ENCODE assay signal across 1 cellular context in the genomic region with DNA sequence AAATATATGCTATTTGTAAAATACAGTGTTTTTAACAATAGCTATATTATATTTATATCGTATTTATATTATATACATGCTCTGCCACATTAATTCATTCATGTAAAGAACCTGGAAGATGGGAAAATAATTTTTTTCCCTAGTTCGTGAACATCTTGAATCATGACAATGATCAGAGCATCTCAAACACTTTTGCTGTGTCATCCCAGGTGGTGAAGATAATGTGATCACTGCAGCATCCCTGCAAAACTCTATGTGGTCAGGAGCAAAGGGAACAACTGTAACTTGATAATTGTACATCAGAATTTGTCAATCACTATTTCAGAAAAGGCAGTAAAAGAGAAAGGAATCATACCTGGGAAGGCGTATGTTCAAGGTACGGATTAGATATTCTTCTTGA.
TF ChIP-seq lines count a peak whose summit lies in the region.

No MANE protein-coding gene starts in this region.

TF ChIP-seq in K562, 482 proteins besides CTCF, POLR2A, EP300 and RAD21 (continued from another document and continues in another):
- TF ChIP-seq ZBTB8A (IDR thresholded peaks at IDR 0.05; ENCODE audit: partially characterized antibody) (no peak), NCOA6 (IDR thresholded peaks at IDR 0.05) (no peak), ELF1 (tag; IDR thresholded peaks at IDR 0.05) (no peak), ZNF143 (CRISPR knock-in tag; IDR thresholded peaks at IDR 0.05) (no peak), JUND (IDR thresholded peaks at IDR 0.05; ENCODE audit: borderline replicate concordance, low read depth, low read length) (peak; percentile 48; the same call in 1 of the 2 replicates), JUND (tag; IDR thresholded peaks at IDR 0.05; ENCODE audit: borderline replicate concordance, low read depth, low read length) (no peak; the same call in 2 of the 3 replicates), RB1 (IDR thresholded peaks at IDR 0.05; ENCODE audit: low read depth) (no peak), ZNF57 (CRISPR knock-in tag; IDR thresholded peaks at IDR 0.05) (no peak), SRSF7 (optimal IDR thresholded peaks at IDR 0.05; ENCODE audit: low read depth, low read length) (no peak), MAFG (tag; conservative IDR thresholded peaks at IDR 0.05) (peak; percentile 96), MTF1 (CRISPR knock-in tag; IDR thresholded peaks at IDR 0.05; ENCODE audit: borderline replicate concordance) (no peak), THRAP3 (IDR thresholded peaks at IDR 0.05; ENCODE audit: borderline replicate concordance) (no peak), HMG20A (CRISPR knock-in tag; conservative IDR thresholded peaks at IDR 0.05) (no peak), SMAD3 (CRISPR knock-in tag; conservative IDR thresholded peaks at IDR 0.05) (no peak), HDAC2 (IDR thresholded peaks at IDR 0.05) (no peak; the same call in 1 of the 2 replicates), ATF1 (CRISPR knock-in tag; IDR thresholded peaks at IDR 0.05) (no peak), ATF1 (tag; IDR thresholded peaks at IDR 0.05) (no peak), FIP1L1 (IDR thresholded peaks at IDR 0.05; ENCODE audit: low read depth, low read length, poor library complexity, severe bottlenecking) (no peak), ZNF217 (CRISPR knock-in tag; IDR thresholded peaks at IDR 0.05) (no peak), ZSCAN32 (CRISPR knock-in tag; IDR thresholded peaks at IDR 0.05) (no peak), TAF1 (IDR thresholded peaks at IDR 0.05; ENCODE audit: control insufficient read depth, extremely low read depth, insufficient read depth, low read length, severe bottlenecking) (no peak), SREBF2 (CRISPR knock-in tag; IDR thresholded peaks at IDR 0.05) (no peak), NCOA2 (IDR thresholded peaks at IDR 0.05; ENCODE audit: partially characterized antibody in 2 of 2) (no peak), DMBX1 (CRISPR knock-in tag; IDR thresholded peaks at IDR 0.05; ENCODE audit: borderline replicate concordance) (no peak), ZNF551 (CRISPR knock-in tag; IDR thresholded peaks at IDR 0.05) (no peak)
- TF ChIP-seq, protein P1, sequence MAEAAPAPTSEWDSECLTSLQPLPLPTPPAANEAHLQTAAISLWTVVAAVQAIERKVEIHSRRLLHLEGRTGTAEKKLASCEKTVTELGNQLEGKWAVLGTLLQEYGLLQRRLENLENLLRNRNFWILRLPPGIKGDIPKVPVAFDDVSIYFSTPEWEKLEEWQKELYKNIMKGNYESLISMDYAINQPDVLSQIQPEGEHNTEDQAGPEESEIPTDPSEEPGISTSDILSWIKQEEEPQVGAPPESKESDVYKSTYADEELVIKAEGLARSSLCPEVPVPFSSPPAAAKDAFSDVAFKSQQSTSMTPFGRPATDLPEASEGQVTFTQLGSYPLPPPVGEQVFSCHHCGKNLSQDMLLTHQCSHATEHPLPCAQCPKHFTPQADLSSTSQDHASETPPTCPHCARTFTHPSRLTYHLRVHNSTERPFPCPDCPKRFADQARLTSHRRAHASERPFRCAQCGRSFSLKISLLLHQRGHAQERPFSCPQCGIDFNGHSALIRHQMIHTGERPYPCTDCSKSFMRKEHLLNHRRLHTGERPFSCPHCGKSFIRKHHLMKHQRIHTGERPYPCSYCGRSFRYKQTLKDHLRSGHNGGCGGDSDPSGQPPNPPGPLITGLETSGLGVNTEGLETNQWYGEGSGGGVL (CRISPR knock-in tag; IDR thresholded peaks at IDR 0.05): no peak
- TF ChIP-seq, protein P2, sequence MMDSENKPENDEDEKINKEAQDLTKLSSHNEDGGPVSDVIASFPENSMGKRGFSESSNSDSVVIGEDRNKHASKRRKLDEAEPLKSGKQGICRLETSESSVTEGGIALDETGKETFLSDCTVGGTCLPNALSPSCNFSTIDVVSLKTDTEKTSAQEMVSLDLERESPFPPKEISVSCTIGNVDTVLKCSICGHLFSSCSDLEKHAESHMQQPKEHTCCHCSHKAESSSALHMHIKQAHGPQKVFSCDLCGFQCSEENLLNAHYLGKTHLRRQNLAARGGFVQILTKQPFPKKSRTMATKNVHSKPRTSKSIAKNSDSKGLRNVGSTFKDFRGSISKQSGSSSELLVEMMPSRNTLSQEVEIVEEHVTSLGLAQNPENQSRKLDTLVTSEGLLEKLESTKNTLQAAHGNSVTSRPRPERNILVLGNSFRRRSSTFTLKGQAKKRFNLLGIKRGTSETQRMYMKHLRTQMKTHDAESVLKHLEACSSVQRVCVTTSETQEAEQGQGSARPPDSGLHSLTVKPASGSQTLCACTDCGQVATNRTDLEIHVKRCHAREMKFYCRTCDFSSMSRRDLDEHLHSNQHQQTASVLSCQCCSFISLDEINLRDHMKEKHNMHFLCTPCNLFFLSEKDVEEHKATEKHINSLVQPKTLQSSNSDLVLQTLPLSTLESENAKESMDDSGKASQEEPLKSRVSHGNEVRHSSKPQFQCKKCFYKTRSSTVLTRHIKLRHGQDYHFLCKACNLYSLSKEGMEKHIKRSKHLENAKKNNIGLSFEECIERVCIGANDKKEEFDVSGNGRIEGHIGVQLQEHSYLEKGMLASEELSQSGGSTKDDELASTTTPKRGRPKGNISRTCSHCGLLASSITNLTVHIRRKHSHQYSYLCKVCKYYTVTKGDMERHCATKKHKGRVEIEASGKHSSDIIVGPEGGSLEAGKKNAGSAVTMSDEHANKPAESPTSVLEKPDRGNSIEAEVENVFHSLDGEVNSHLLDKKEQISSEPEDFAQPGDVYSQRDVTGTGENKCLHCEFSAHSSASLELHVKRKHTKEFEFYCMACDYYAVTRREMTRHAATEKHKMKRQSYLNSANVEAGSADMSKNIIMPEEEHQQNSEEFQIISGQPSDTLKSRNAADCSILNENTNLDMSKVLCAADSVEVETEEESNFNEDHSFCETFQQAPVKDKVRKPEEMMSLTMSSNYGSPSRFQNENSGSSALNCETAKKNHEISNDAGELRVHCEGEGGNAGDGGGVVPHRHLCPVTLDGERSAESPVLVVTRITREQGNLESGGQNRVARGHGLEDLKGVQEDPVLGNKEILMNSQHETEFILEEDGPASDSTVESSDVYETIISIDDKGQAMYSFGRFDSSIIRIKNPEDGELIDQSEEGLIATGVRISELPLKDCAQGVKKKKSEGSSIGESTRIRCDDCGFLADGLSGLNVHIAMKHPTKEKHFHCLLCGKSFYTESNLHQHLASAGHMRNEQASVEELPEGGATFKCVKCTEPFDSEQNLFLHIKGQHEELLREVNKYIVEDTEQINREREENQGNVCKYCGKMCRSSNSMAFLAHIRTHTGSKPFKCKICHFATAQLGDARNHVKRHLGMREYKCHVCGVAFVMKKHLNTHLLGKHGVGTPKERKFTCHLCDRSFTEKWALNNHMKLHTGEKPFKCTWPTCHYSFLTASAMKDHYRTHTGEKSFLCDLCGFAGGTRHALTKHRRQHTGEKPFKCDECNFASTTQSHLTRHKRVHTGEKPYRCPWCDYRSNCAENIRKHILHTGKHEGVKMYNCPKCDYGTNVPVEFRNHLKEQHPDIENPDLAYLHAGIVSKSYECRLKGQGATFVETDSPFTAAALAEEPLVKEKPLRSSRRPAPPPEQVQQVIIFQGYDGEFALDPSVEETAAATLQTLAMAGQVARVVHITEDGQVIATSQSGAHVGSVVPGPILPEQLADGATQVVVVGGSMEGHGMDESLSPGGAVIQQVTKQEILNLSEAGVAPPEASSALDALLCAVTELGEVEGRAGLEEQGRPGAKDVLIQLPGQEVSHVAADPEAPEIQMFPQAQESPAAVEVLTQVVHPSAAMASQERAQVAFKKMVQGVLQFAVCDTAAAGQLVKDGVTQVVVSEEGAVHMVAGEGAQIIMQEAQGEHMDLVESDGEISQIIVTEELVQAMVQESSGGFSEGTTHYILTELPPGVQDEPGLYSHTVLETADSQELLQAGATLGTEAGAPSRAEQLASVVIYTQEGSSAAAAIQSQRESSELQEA (IDR thresholded peaks at IDR 0.05; ENCODE audit: low read depth): no peak
- TF ChIP-seq, protein P3, sequence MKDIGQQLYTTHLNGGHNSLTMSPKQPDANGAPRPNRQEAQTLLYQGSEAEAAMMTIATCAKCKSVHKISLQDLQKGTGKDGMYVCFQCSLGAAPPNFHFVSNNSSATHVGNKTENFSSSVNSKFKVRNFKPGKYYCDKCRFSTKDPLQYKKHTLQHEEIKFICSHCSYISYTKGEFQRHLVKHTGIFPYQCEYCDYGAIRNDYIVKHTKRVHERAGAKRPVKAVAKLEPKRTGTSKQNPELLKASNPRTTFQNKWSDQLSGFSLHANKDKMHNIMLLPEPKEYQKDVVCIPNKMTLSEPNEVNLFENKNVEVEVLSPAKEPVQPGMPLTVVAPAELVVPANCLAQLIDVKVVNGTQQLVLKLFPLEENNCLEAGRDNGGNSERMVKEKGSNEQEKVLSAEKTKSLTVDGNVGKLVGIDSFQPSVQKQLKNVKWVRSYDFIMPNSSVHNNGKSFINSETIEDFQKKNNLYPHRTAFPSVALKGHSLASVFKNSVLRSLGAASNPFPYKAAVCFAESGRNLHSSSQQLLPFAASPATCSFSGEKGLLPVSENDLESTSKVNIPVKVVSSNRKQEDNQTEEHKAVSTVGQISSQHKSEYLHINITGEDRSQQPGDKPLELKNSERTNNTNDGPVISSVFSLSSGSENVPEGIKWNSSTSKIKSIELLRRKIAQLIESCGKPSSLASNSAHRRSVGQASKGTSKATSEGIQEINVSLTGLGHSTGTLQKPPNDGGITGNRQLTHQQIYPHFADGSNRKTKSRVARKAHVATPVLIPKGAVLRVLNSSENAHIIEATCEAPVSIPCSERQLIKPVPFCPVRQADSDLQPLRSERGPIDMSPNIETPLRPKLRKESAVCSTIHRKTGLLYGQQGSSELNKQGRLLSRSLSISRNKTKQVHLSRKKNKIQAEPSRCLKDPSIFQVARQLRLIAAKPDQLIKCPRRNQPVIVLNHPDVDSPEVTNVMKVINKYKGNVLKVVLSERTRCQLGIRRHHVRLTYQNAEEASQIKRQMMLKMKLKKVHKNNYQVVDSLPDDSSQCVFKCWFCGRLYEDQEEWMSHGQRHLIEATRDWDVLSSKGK (CRISPR knock-in tag; IDR thresholded peaks at IDR 0.05): no peak
- TF ChIP-seq, protein P4, sequence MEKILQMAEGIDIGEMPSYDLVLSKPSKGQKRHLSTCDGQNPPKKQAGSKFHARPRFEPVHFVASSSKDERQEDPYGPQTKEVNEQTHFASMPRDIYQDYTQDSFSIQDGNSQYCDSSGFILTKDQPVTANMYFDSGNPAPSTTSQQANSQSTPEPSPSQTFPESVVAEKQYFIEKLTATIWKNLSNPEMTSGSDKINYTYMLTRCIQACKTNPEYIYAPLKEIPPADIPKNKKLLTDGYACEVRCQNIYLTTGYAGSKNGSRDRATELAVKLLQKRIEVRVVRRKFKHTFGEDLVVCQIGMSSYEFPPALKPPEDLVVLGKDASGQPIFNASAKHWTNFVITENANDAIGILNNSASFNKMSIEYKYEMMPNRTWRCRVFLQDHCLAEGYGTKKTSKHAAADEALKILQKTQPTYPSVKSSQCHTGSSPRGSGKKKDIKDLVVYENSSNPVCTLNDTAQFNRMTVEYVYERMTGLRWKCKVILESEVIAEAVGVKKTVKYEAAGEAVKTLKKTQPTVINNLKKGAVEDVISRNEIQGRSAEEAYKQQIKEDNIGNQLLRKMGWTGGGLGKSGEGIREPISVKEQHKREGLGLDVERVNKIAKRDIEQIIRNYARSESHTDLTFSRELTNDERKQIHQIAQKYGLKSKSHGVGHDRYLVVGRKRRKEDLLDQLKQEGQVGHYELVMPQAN (IDR thresholded peaks at IDR 0.05; ENCODE audit: borderline replicate concordance): no peak
- TF ChIP-seq, protein P5, sequence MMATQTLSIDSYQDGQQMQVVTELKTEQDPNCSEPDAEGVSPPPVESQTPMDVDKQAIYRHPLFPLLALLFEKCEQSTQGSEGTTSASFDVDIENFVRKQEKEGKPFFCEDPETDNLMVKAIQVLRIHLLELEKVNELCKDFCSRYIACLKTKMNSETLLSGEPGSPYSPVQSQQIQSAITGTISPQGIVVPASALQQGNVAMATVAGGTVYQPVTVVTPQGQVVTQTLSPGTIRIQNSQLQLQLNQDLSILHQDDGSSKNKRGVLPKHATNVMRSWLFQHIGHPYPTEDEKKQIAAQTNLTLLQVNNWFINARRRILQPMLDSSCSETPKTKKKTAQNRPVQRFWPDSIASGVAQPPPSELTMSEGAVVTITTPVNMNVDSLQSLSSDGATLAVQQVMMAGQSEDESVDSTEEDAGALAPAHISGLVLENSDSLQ (IDR thresholded peaks at IDR 0.05): no peak
- TF ChIP-seq, protein P6, sequence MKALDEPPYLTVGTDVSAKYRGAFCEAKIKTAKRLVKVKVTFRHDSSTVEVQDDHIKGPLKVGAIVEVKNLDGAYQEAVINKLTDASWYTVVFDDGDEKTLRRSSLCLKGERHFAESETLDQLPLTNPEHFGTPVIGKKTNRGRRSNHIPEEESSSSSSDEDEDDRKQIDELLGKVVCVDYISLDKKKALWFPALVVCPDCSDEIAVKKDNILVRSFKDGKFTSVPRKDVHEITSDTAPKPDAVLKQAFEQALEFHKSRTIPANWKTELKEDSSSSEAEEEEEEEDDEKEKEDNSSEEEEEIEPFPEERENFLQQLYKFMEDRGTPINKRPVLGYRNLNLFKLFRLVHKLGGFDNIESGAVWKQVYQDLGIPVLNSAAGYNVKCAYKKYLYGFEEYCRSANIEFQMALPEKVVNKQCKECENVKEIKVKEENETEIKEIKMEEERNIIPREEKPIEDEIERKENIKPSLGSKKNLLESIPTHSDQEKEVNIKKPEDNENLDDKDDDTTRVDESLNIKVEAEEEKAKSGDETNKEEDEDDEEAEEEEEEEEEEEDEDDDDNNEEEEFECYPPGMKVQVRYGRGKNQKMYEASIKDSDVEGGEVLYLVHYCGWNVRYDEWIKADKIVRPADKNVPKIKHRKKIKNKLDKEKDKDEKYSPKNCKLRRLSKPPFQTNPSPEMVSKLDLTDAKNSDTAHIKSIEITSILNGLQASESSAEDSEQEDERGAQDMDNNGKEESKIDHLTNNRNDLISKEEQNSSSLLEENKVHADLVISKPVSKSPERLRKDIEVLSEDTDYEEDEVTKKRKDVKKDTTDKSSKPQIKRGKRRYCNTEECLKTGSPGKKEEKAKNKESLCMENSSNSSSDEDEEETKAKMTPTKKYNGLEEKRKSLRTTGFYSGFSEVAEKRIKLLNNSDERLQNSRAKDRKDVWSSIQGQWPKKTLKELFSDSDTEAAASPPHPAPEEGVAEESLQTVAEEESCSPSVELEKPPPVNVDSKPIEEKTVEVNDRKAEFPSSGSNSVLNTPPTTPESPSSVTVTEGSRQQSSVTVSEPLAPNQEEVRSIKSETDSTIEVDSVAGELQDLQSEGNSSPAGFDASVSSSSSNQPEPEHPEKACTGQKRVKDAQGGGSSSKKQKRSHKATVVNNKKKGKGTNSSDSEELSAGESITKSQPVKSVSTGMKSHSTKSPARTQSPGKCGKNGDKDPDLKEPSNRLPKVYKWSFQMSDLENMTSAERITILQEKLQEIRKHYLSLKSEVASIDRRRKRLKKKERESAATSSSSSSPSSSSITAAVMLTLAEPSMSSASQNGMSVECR (CRISPR knock-in tag; IDR thresholded peaks at IDR 0.05): no peak
